8 cellular contexts compared by ENCODE assay signal in genomic region chr13:40221460-40222201, GRCh38.
DNase-seq lines count a peak whose midpoint lies in the region; ATAC-seq, FAIRE-seq and TF ChIP-seq lines count a peak whose summit lies in the region.

No MANE protein-coding gene starts in this region.

- no peaks in the 10 kb centered on the region for H3K36me3 Mint-ChIP-seq in natural killer cell treated with Interleukin-12 subunit alpha and Interleukin-12 subunit beta and Interleukin-15 and Interleukin-18, amount 100 ng/mL, for 72 hours

- BruUV-seq in OCI-LY7 (replicated peaks; lab: Mats Ljungman, UMichigan) = no TSS peak

- no peaks in the 10 kb centered on the region for H3K9me3 Mint-ChIP-seq in natural killer cell treated with Interleukin-12 subunit alpha and Interleukin-12 subunit beta and Interleukin-15 and Interleukin-18, amount 100 ng/mL, for 72 hours

- TF ChIP-seq CTCF in coronary artery (IDR thresholded peaks at IDR 0.05) (no peak), OCI-LY7 (conservative IDR thresholded peaks at IDR 0.05; ENCODE audit: low read length) (no peak)

- peak overlapping the region; percentile 39 to 54 for H3K27ac Mint-ChIP-seq in natural killer cell treated with Interleukin-12 subunit alpha and Interleukin-12 subunit beta and Interleukin-15 and Interleukin-18, amount 100 ng/mL, for 72 hours

- H3K9me3 ChIP-seq in SJCRH30 (replicated peaks) (no peaks in the 10 kb centered on the region), OCI-LY7 (ENCODE audit: low read length) (no peaks in the 10 kb centered on the region)

- H3K9me2 ChIP-seq in OCI-LY7 (ENCODE audit: insufficient read depth, low read length) = no peaks in the 10 kb centered on the region

- H3K4me3 ChIP-seq in ACC112 (ENCODE audit: low read depth, low read length) (no peak overlapping the region), SJCRH30 (no peak overlapping the region), coronary artery (no peak overlapping the region), OCI-LY7 (ENCODE audit: low read depth, low read length, poor library complexity, severe bottlenecking) (no peak overlapping the region)

- peak in 1 of 2 experiments; percentile 36 for DNase-seq in SJCRH30
- no peak for DNase-seq in coronary artery (ENCODE audit: low spot score)
- no peak for DNase-seq in natural killer cell treated with Interleukin-12 subunit alpha and Interleukin-12 subunit beta and Interleukin-15 and Interleukin-18, amount 100 ng/mL, for 72 hours (ENCODE audit: low spot score)
- no peak for DNase-seq in OCI-LY7 (ENCODE audit: low spot score)
- no peak for DNase-seq in GM12891 (ENCODE audit: insufficient read length, low spot score)
- no peak for DNase-seq in dedifferentiated amniotic fluid mesenchymal stem cell (ENCODE audit: extremely low spot score)

- H3K27me3 ChIP-seq in ACC112 (ENCODE audit: insufficient read depth, low read length) (no peaks in the 10 kb centered on the region), SJCRH30 (no peaks in the 10 kb centered on the region)

- H3K27ac ChIP-seq in ACC112 (ENCODE audit: low read depth, low read length) (peak overlapping the region; percentile 94), SJCRH30 (peak overlapping the region; percentile 9; the same call in 1 of the 2 replicates), coronary artery (peak overlapping the region; percentile 16 to 72), OCI-LY7 (ENCODE audit: low read depth, low read length, poor library complexity, severe bottlenecking) (no peak overlapping the region)

- intact Hi-C loops in OCI-LY7 (cut with micrococcal nuclease; ENCODE audit: unreplicated experiment) = no loop called here

- H2AFZ ChIP-seq in ACC112 (ENCODE audit: low read length, unreplicated experiment) = peak overlapping the region; percentile 40
- H2AFZ ChIP-seq in OCI-LY7 (ENCODE audit: low read length) = no peak overlapping the region

- H4K20me1 ChIP-seq in OCI-LY7 (ENCODE audit: insufficient read depth, low read length) = no peaks in the 10 kb centered on the region

- no peaks in the 10 kb centered on the region for H3K27me3 Mint-ChIP-seq in natural killer cell treated with Interleukin-12 subunit alpha and Interleukin-12 subunit beta and Interleukin-15 and Interleukin-18, amount 100 ng/mL, for 72 hours

- peak overlapping the region; percentile 35 for H3K4me3 Mint-ChIP-seq in natural killer cell treated with Interleukin-12 subunit alpha and Interleukin-12 subunit beta and Interleukin-15 and Interleukin-18, amount 100 ng/mL, for 72 hours

- H3K4me1 ChIP-seq in ACC112 (ENCODE audit: control insufficient read depth, insufficient read depth, low read length, unreplicated experiment) (peaks cover 25% of the 10 kb centered on the region), SJCRH30 (peaks cover 18% of the 10 kb centered on the region), OCI-LY7 (ENCODE audit: insufficient read depth, low read length, poor library complexity, severe bottlenecking) (no peaks in the 10 kb centered on the region)

- H3K36me3 ChIP-seq in ACC112 (ENCODE audit: insufficient read depth, low read length) = no peaks in the 10 kb centered on the region
- H3K36me3 ChIP-seq in SJCRH30 = no peaks in the 10 kb centered on the region
- H3K36me3 ChIP-seq in OCI-LY7 (ENCODE audit: insufficient read depth, low read length) = no peaks in the 10 kb centered on the region

- peaks cover 26 to 33% of the 10 kb centered on the region in 2 donors for H3K4me1 Mint-ChIP-seq in natural killer cell treated with Interleukin-12 subunit alpha and Interleukin-12 subunit beta and Interleukin-15 and Interleukin-18, amount 100 ng/mL, for 72 hours (ENCODE audit: low read depth in 2 of 2)

- CTCF ChIA-PET in OCI-LY7 (lab: Charles Lee; ENCODE audit: unreplicated experiment) = no interaction called here

- no peak overlapping the region for H3K4me2 ChIP-seq in OCI-LY7 (ENCODE audit: low read length)

- H3K79me2 ChIP-seq in ACC112 (ENCODE audit: control insufficient read depth, insufficient read depth, low read length, unreplicated experiment) = no peaks in the 10 kb centered on the region
- no peaks in the 10 kb centered on the region for H3K79me2 ChIP-seq in OCI-LY7 (ENCODE audit: insufficient read depth, low read depth, low read length)

- POLR2A ChIA-PET in OCI-LY7 (lab: Charles Lee) = no interaction called here

- ATAC-seq in natural killer cell treated with Interleukin-12 subunit alpha and Interleukin-12 subunit beta and Interleukin-15 and Interleukin-18, amount 100 ng/mL, for 72 hours = peak; percentile 66 to 71
- no peak for ATAC-seq in HG03457 (IDR thresholded peaks at IDR 0.05; ENCODE audit: unreplicated experiment)

- no peak for FAIRE-seq in GM12891 (lab: Jason Lieb, UNC)

- TF ChIP-seq POLR2A in GM12891 (IDR thresholded peaks at IDR 0.05; ENCODE audit: low read depth, low read length) = no peak

TF ChIP-seq in GM12891, 5 proteins besides CTCF, POLR2A, EP300 and RAD21:
- TF ChIP-seq POLR2AphosphoS5 (IDR thresholded peaks at IDR 0.05; ENCODE audit: low read depth, low read length) (no peak), TAF1 (IDR thresholded peaks at IDR 0.05; ENCODE audit: low read depth, low read length) (no peak), SPI1 (IDR thresholded peaks at IDR 0.05; ENCODE audit: low read depth, low read length) (no peak), POU2F2 (IDR thresholded peaks at IDR 0.05; ENCODE audit: low read depth, low read length) (no peak), PAX5 (IDR thresholded peaks at IDR 0.05; ENCODE audit: insufficient read depth, low read length, severe bottlenecking) (no peak)
